Comparison of ENCODE assay signal across 8 cellular contexts in the genomic region with DNA sequence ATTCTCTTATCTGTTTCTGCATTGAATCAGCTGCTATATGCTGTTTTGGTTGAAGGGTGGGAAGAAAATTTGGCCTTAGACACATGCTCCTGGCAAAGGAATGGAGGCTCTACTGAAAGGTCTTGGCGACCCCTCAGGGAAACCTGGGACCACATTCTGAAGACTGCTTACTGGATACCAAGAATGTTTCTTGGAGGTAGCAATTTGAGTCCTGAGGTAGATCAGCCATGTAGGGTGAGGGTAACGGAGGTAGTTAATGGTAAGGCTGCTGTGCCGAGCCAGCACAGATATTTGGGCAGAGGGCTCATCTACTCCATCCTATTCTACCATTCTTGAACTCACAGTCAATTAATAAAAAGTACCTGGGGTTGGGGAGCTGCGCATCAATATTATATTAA. TPM values are rescaled to one million over a fixed set of nuclear protein-coding genes. Genes with fewer than 3 reads are reported as not detected.
DNase-seq lines count a peak whose midpoint lies in the region; ATAC-seq, FAIRE-seq and TF ChIP-seq lines count a peak whose summit lies in the region.

No MANE protein-coding gene starts in this region.

- H3K4me1 ChIP-seq in A673 (ENCODE audit: insufficient read depth, low read length, poor library complexity, severe bottlenecking) = peaks cover 30% of the 10 kb centered on the region
- H3K4me1 ChIP-seq in HUES48 (ENCODE audit: control insufficient read depth, insufficient read depth, low read length) = peaks cover 30% of the 10 kb centered on the region
- H3K4me1 ChIP-seq in GM12878 (ENCODE audit: control insufficient read depth, insufficient read depth, low read length) = no peaks in the 10 kb centered on the region

- BruUV-seq in A673 (replicated peaks; lab: Mats Ljungman, UMichigan) = no TSS peak
- no TSS peak for BruUV-seq in GM12878 (replicated peaks; lab: Mats Ljungman, UMichigan)

- FAIRE-seq in GM12878 (lab: Jason Lieb, UNC) = peak; percentile 52

- SMC1A ChIA-PET in GM12878 (lab: Charles Lee; ENCODE audit: uncharacterized antibody, unreplicated experiment) = interaction anchor here (0.8 to 2.6 kb wide), 8 partner anchors 37 to 283 kb away, joined by 3 to 10 read pairs (median 3); no protein-coding TSS in a partner anchor

- H3K27me3 ChIP-seq in A673 (replicated peaks; ENCODE audit: insufficient read depth, low read depth, low read length, poor library complexity) (no peaks in the 10 kb centered on the region), HUES48 (ENCODE audit: control insufficient read depth, insufficient read depth, low read length) (peaks cover 34% of the 10 kb centered on the region), GM12878 (replicated peaks in 1 of 2; ENCODE audit: control insufficient read depth in 2 of 2, insufficient read depth in 2 of 2, low read length in 1 of 2) (no peaks in the 10 kb centered on the region)

- no peak for TF ChIP-seq POLR2A in GM12878 (IDR thresholded peaks at IDR 0.05; ENCODE audit: low read depth, low read length)

- no peaks in the 10 kb centered on the region for H4K20me1 ChIP-seq in GM12878 (ENCODE audit: control insufficient read depth, insufficient read depth)

- in situ Hi-C loops in GM12878 (cut with MboI) = no loop called here

- DNase-seq in A673 (ENCODE audit: low spot score) (no peak), GM12878 (ENCODE audit: low read depth, low spot score) (no peak), midbrain (lab: John Stamatoyannopoulos, UW) (peak; percentile 60), amniotic stem cell (lab: John Stamatoyannopoulos, UW) (no peak), ureter (ENCODE audit: low spot score) (no peak)

- H3K9ac ChIP-seq in HUES48 (ENCODE audit: low read depth, low read length) (no peak overlapping the region), GM12878 (ENCODE audit: control insufficient read depth, insufficient read depth, low read length) (peak overlapping the region; percentile 32; the same call in 1 of the 2 replicates)

- peak; percentile 26 for ATAC-seq in GM19438 (IDR thresholded peaks at IDR 0.05; ENCODE audit: low read depth, unreplicated experiment)
- ATAC-seq in GM12878 = no peak; the same call in 2 of the 3 replicates
- ATAC-seq in GM19463 (IDR thresholded peaks at IDR 0.05; ENCODE audit: unreplicated experiment) = no peak

- RAD21 ChIA-PET in GM12878 (lab: Charles Lee; ENCODE audit: unreplicated experiment) = interaction anchor here (0.6 to 4.0 kb wide), 11 partner anchors 12 to 283 kb away, joined by 3 to 17 read pairs (median 4); no protein-coding TSS in a partner anchor

- TF ChIP-seq CTCF in A673 (conservative IDR thresholded peaks at IDR 0.05; ENCODE audit: low read depth, low read length) = no peak
- TF ChIP-seq CTCF in GM12878 (IDR thresholded peaks at IDR 0.05 in 2 of 3, conservative IDR thresholded peaks at IDR 0.05 in 1 of 3; ENCODE audit: control insufficient read depth in 2 of 3, extremely low read depth in 1 of 3, insufficient read depth in 1 of 3, low read depth in 3 of 3, low read length in 3 of 3) = no peak

- CTCF ChIA-PET in A673 (lab: Charles Lee) (interaction anchor here (0.6 kb wide), 1 partner anchor 42 kb away, joined by 9 read pairs; no protein-coding TSS in a partner anchor), GM12878 (lab: Yijun Ruan, JAX) (interaction anchor here (0.6 to 2.9 kb wide), 11 partner anchors 10 to 282 kb away, joined by 3 to 13 read pairs (median 3); no protein-coding TSS in a partner anchor)

- H3K9me3 ChIP-seq in A673 (ENCODE audit: low read depth, low read length, poor library complexity, severe bottlenecking) = no peaks in the 10 kb centered on the region
- H3K9me3 ChIP-seq in HUES48 (ENCODE audit: control insufficient read depth, insufficient read depth, low read length) = no peaks in the 10 kb centered on the region
- no peaks in the 10 kb centered on the region for H3K9me3 ChIP-seq in GM12878 (replicated peaks; ENCODE audit: control insufficient read depth, insufficient read depth, low read length)

- WGBS in GM12878 (ENCODE audit: insufficient coverage, insufficient replicate concordance, low lambda C conversion rate, missing lambda C conversion rate) = 2% methylated on average over 4 of the region's 4 CpGs

- H3K36me3 ChIP-seq in A673 (ENCODE audit: insufficient read depth, low read length, poor library complexity, severe bottlenecking) (no peaks in the 10 kb centered on the region), HUES48 (ENCODE audit: control insufficient read depth, insufficient read depth, low read length) (no peaks in the 10 kb centered on the region), GM12878 (ENCODE audit: control insufficient read depth in 2 of 2, insufficient read depth in 2 of 2, low read length in 1 of 2) (no peaks in the 10 kb centered on the region)

- no peak for TF ChIP-seq RAD21 in GM12878 (IDR thresholded peaks at IDR 0.05; ENCODE audit: insufficient read depth, low read depth, low read length)

- TF ChIP-seq EP300 in GM12878 (IDR thresholded peaks at IDR 0.05; ENCODE audit: borderline replicate concordance in 1 of 2, control insufficient read depth in 1 of 2, low read depth in 2 of 2, low read length in 2 of 2) = no peak

- intact Hi-C loops in A673 (cut with micrococcal nuclease; ENCODE audit: unreplicated experiment) = no loop called here
- intact Hi-C loops in GM12878 (cut with micrococcal nuclease; ENCODE audit: unreplicated experiment) = loop anchor here (5.0 kb wide), 1 partner anchor 47 kb away; no protein-coding TSS in a partner anchor

- peak overlapping the region; percentile 54 for H2AFZ ChIP-seq in GM12878 (ENCODE audit: control insufficient read depth, low read depth, low read length)

- peak overlapping the region; percentile 35 for H3K4me2 ChIP-seq in GM12878 (ENCODE audit: control insufficient read depth, insufficient read depth)

- H3K27ac ChIP-seq in A673 (ENCODE audit: low read depth, low read length, poor library complexity, severe bottlenecking) (peak overlapping the region; percentile 97), HUES48 (ENCODE audit: low read depth, low read length) (peak overlapping the region; percentile 94), GM12878 (ENCODE audit: control insufficient read depth, insufficient read depth) (no peak overlapping the region)

- H3K4me3 ChIP-seq in A673 (ENCODE audit: low read depth, low read length, poor library complexity, severe bottlenecking) = peak overlapping the region; percentile 96
- H3K4me3 ChIP-seq in HUES48 (ENCODE audit: low read depth, low read length) = peak overlapping the region; percentile 98
- H3K4me3 ChIP-seq in GM12878 = peak overlapping the region; percentile 78

- peaks cover 45% of the 10 kb centered on the region for H3K79me2 ChIP-seq in GM12878 (ENCODE audit: control insufficient read depth, insufficient read depth, low read length)

- POLR2A ChIA-PET in A673 (lab: Charles Lee; ENCODE audit: low non-redundant PET) = no interaction called here
- POLR2A ChIA-PET in GM12878 (lab: Charles Lee) = interaction anchor here (0.6 to 1.3 kb wide), 12 partner anchors 8 to 283 kb away, joined by 3 to 5 read pairs (median 4); no protein-coding TSS in a partner anchor

TF ChIP-seq in GM12878, 131 proteins besides CTCF, POLR2A, EP300 and RAD21:
- TF ChIP-seq ZSCAN29 (IDR thresholded peaks at IDR 0.05) = no peak
- TF ChIP-seq, protein P1, sequence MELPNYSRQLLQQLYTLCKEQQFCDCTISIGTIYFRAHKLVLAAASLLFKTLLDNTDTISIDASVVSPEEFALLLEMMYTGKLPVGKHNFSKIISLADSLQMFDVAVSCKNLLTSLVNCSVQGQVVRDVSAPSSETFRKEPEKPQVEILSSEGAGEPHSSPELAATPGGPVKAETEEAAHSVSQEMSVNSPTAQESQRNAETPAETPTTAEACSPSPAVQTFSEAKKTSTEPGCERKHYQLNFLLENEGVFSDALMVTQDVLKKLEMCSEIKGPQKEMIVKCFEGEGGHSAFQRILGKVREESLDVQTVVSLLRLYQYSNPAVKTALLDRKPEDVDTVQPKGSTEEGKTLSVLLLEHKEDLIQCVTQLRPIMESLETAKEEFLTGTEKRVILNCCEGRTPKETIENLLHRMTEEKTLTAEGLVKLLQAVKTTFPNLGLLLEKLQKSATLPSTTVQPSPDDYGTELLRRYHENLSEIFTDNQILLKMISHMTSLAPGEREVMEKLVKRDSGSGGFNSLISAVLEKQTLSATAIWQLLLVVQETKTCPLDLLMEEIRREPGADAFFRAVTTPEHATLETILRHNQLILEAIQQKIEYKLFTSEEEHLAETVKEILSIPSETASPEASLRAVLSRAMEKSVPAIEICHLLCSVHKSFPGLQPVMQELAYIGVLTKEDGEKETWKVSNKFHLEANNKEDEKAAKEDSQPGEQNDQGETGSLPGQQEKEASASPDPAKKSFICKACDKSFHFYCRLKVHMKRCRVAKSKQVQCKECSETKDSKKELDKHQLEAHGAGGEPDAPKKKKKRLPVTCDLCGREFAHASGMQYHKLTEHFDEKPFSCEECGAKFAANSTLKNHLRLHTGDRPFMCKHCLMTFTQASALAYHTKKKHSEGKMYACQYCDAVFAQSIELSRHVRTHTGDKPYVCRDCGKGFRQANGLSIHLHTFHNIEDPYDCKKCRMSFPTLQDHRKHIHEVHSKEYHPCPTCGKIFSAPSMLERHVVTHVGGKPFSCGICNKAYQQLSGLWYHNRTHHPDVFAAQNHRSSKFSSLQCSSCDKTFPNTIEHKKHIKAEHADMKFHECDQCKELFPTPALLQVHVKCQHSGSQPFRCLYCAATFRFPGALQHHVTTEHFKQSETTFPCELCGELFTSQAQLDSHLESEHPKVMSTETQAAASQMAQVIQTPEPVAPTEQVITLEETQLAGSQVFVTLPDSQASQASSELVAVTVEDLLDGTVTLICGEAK (IDR thresholded peaks at IDR 0.05; ENCODE audit: borderline replicate concordance) = 0 out of 2 replicates have a peak, but pooled peaks have one; percentile 26

RNA-seq across cellular contexts. Expression of a gene that starts 0.4 kb away (rescaled TPM):
- 52.0 and 52.7 TPM in 2 replicates for total RNA-seq in A673 (2021)
- 223 and 233 TPM in 2 replicates for total RNA-seq in GM12878 (2013; cell fraction: nucleolus; rRNA removed)
- 38.2 and 43.6 TPM in 2 replicates for total RNA-seq in GM12878 (2014; rRNA removed)
- total RNA-seq in GM12878 (2014; rRNA removed; fragmentation: Illumina TruSeq; extraction: Trizol) = 59.3 and 61.5 TPM in 2 replicates
- total RNA-seq in GM12878 (2021) = 39.4 and 41.1 TPM in 2 replicates
- polyA plus RNA-seq in GM12878 (2011; ENCODE audit: low read depth) = 12.7 TPM
- polyA plus RNA-seq in GM12878 (2011; rRNA removed) = 29.0 and 48.5 TPM in 2 replicates
- 6.4 and 7.9 TPM in 2 replicates for polyA plus RNA-seq in GM12878 (2011; cell fraction: cytosol; rRNA removed)
- 79.7 and 85.1 TPM in 2 replicates for polyA plus RNA-seq in GM12878 (2011; cell fraction: nucleus; rRNA removed)
- 20.3 and 28.3 TPM in 2 replicates for polyA plus RNA-seq in GM12878 (2012)
- 34.3 and 42.9 TPM in 2 replicates for polyA plus RNA-seq in GM12878 (2014; fragmentation: Illumina TruSeq; extraction: Trizol)
- 1 to 10 TPM; 8.3 to 9.5 TPM for polyA plus RNA-seq in GM12878 (2014; fragmentation: Nextera tagmentation; extraction: Ambion mirVana)
- 17.2 and 18.6 TPM in 2 replicates for polyA plus RNA-seq in GM12878 (2014; rRNA removed)
- polyA plus RNA-seq in GM12878 (2016; fragmentation: Nextera tagmentation; extraction: Ambion mirVana) = 10 to 100 TPM; 18.2 to 24.2 TPM
- 33.7 and 44.9 TPM in 2 replicates for polyA minus RNA-seq in GM12878 (2011; rRNA and poly(A)+ RNA removed)
- polyA minus RNA-seq in GM12878 (2011; cell fraction: cytosol; rRNA and poly(A)+ RNA removed) = 15.9 and 17.9 TPM in 2 replicates
- polyA minus RNA-seq in GM12878 (2011; cell fraction: nucleus; rRNA and poly(A)+ RNA removed) = 92.0 and 133 TPM in 2 replicates
- 63.8 TPM for total RNA-seq in ureter
